Comparison of ENCODE assay signal across 19 cellular contexts in the genomic region with DNA sequence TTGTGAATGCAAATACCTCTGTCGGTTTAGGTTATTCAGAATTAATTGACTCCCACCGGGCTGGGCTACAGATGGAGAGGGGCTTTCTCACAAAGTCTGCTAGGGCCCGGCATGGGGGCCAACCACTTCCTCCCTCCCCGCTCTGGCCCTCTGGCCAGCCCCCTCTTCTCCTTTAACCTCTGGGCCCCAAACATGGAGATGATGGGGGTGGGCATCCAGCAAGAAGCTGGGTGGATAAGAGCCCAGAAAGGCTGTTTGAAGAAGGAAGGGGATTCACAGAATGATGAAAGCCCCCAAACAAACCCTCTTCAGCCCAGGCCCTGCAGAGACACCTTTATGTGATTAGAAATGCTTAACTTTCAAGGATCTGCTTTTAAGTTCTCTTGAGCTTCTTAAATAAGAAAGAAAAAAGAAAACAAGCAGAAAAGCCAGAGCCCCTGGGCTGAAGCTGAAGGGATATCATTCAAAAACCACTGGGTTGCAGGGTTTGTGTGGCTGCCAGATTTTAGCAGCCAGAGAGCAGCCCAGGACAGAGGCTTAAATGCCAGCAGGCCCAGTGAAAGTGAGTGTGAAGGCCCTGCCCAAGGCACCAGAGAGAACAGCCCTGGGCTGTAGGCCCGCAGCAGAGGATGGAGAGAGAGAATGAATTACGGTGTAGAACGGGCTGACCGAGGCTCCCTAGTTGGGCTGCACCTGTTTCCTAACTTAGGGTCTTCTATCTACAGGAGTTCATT.
DNase-seq lines count a peak whose midpoint lies in the region; ATAC-seq and TF ChIP-seq lines count a peak whose summit lies in the region.
"Had no signal": no experiment of that assay in that cellular context is flagged by ENCODE, and none has a peak within 500 bp of the region (broad histone marks: within the 10 kb centered on the region; RNA-seq: fewer than 3 reads in every experiment).

No MANE protein-coding gene starts in this region.

- peaks cover 2% of the 10 kb centered on the region for H3K36me3 Mint-ChIP-seq in activated CD8-positive, alpha-beta memory T cell treated with anti-CD3 and anti-CD28 coated beads, Interleukin-2, amount 10 ng/mL, durations not matched to agents 7 days and 5 days

- no peak overlapping the region for H3K27ac Mint-ChIP-seq in activated CD8-positive, alpha-beta memory T cell treated with anti-CD3 and anti-CD28 coated beads, Interleukin-2, amount 10 ng/mL, durations not matched to agents 7 days and 5 days
- H3K27ac Mint-ChIP-seq: stimulated activated memory B cell treated with anti-CD40 and anti-IgM and Interleukin-4, amounts not matched to agents 10 μg/mL and 1 μg/mL and 100 μg/mL, for 72 hours; T-cell had no signal

- no peak for TF ChIP-seq CTCF in C4-2B (conservative IDR thresholded peaks at IDR 0.05)

- peak overlapping the region; percentile 34 for H3K4me3 ChIP-seq in iPS-18a (ENCODE audit: low read length)
- H3K4me3 ChIP-seq: esophagus squamous epithelium, K562, smooth muscle cell, vagina had no signal

- peaks cover 43% of the 10 kb centered on the region for H3K4me1 ChIP-seq in iPS-18a (ENCODE audit: control insufficient read depth, low read depth, low read length)
- H3K4me1 ChIP-seq: esophagus squamous epithelium, vagina had no signal

- no peak for ATAC-seq in HG02870 (IDR thresholded peaks at IDR 0.05; ENCODE audit: unreplicated experiment)
- ATAC-seq in activated CD8-positive, alpha-beta memory T cell treated with anti-CD3 and anti-CD28 coated beads, Interleukin-2, amount 10 ng/mL, durations not matched to agents 7 days and 5 days: no peak
- ATAC-seq: K562; stimulated activated memory B cell treated with anti-CD40 and anti-IgM and Interleukin-4, amounts not matched to agents 10 μg/mL and 1 μg/mL and 100 μg/mL, for 72 hours; T-cell had no signal

- CTCF ChIA-PET in activated CD8-positive, alpha-beta memory T cell treated with anti-CD3 and anti-CD28 coated beads, Interleukin-2, amount 10 ng/mL, durations not matched to agents 7 days and 5 days (lab: Charles Lee): no interaction called here

- no peaks in the 10 kb centered on the region for H3K9me3 ChIP-seq in iPS-18a (ENCODE audit: control insufficient read depth, low read depth, low read length)
- H3K9me3 ChIP-seq: esophagus squamous epithelium, vagina had no signal

- no peaks in the 10 kb centered on the region for H3K36me3 ChIP-seq in iPS-18a (ENCODE audit: control insufficient read depth, low read depth, low read length)
- H3K36me3 ChIP-seq: esophagus squamous epithelium, vagina had no signal

- no peak overlapping the region for H3K4me3 Mint-ChIP-seq in activated CD8-positive, alpha-beta memory T cell treated with anti-CD3 and anti-CD28 coated beads, Interleukin-2, amount 10 ng/mL, durations not matched to agents 7 days and 5 days
- H3K4me3 Mint-ChIP-seq: stimulated activated memory B cell treated with anti-CD40 and anti-IgM and Interleukin-4, amounts not matched to agents 10 μg/mL and 1 μg/mL and 100 μg/mL, for 72 hours; T-cell had no signal

- H3K9me3 Mint-ChIP-seq in activated CD8-positive, alpha-beta memory T cell treated with anti-CD3 and anti-CD28 coated beads, Interleukin-2, amount 10 ng/mL, durations not matched to agents 7 days and 5 days (ENCODE audit: low read depth): no peaks in the 10 kb centered on the region

- H3K27me3 ChIP-seq in iPS-18a (ENCODE audit: control insufficient read depth, insufficient read depth, low read length): no peaks in the 10 kb centered on the region
- H3K27me3 ChIP-seq: vagina had no signal

- DNase-seq in astrocyte of the hippocampus (ENCODE audit: low read depth, low spot score) (peak; percentile 55), posterior cingulate gyrus (peak in 7 of 10 donors; percentile 9 to 83 (median 20)), DMS79 treated with DMSO at 0.1 percent for 48 hours (lab: John Stamatoyannopoulos, UW) (no peak)
- DNase-seq in stimulated activated CD4-positive, alpha-beta T cell treated with anti-CD3 and anti-CD28 coated beads, Interleukin-2, amount 100 ng/mL, for 48 hours: no peak
- DNase-seq in activated CD8-positive, alpha-beta memory T cell treated with anti-CD3 and anti-CD28 coated beads, Interleukin-2, amount 10 ng/mL, durations not matched to agents 7 days and 5 days: no peak
- DNase-seq: activated CD4-positive, CD25-positive, alpha-beta regulatory T cell; amniotic stem cell; Calu3; cortex of kidney; esophagus squamous epithelium; NCI-H1048; T-cell had no signal

- H3K27me3 Mint-ChIP-seq in activated CD8-positive, alpha-beta memory T cell treated with anti-CD3 and anti-CD28 coated beads, Interleukin-2, amount 10 ng/mL, durations not matched to agents 7 days and 5 days: no peaks in the 10 kb centered on the region
- H3K27me3 Mint-ChIP-seq: stimulated activated memory B cell treated with anti-CD40 and anti-IgM and Interleukin-4, amounts not matched to agents 10 μg/mL and 1 μg/mL and 100 μg/mL, for 72 hours had no signal

- peak overlapping the region; percentile 56 for H3K9ac ChIP-seq in iPS-18a (ENCODE audit: low read length)

- intact Hi-C loops in posterior cingulate gyrus (cut with DNase I): no loop called here

- H3K27ac ChIP-seq in C4-2B (peak overlapping the region; percentile 45; the same call in 1 of the 2 replicates), iPS-18a (ENCODE audit: low read length) (peak overlapping the region; percentile 80)
- H3K27ac ChIP-seq: vagina had no signal

- peaks cover 4% of the 10 kb centered on the region for H3K4me1 Mint-ChIP-seq in activated CD8-positive, alpha-beta memory T cell treated with anti-CD3 and anti-CD28 coated beads, Interleukin-2, amount 10 ng/mL, durations not matched to agents 7 days and 5 days
- H3K4me1 Mint-ChIP-seq: stimulated activated memory B cell treated with anti-CD40 and anti-IgM and Interleukin-4, amounts not matched to agents 10 μg/mL and 1 μg/mL and 100 μg/mL, for 72 hours had no signal

Comparison
In these comparisons a context has a peak if more than half of its experiments do, and no peak if none do; other contexts are left out.
1. DNase-seq: peak in astrocyte of the hippocampus (single experiment) and posterior cingulate gyrus (7 of 10); none in stimulated activated CD4-positive, alpha-beta T cell treated with anti-CD3 and anti-CD28 coated beads, Interleukin-2, amount 100 ng/mL, for 48 hours (0 of 2), activated CD8-positive, alpha-beta memory T cell treated with anti-CD3 and anti-CD28 coated beads, Interleukin-2, amount 10 ng/mL, durations not matched to agents 7 days and 5 days (single experiment) and DMS79 treated with DMSO at 0.1 percent for 48 hours (single experiment).